In the genomic region with DNA sequence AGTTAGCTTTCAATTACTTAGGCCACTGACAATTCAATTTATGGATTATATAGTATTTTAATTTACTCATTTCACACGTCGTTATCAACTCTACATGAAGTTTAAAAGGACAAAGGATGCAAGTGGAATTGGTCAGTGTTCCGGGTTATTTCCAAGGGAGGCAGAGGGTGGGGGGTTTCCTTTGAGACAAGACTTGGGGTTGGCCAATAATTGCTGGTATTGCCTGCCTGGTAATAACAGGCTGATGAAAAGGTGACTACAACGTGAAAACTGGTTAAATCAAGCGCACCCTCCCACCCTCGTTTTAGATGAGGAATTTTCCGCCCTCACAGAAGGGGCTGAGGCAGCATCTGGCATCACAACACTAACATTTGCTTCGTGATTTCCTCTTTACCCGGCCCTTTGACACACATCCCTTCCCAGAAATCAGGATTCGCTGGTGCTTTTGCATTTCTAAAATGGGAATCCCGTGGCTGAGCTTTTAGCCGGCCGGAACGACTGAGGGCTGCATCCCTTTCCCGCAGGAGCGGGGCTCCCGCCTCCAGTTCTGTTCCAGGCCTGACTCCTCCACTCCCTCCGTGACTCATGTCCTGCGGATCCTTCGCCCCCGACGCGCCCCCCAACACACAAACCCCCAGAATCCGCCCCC, we compare ENCODE assay signal across 8 cellular contexts. TPM values are rescaled to one million over a fixed set of nuclear protein-coding genes. Genes with fewer than 3 reads are reported as not detected.
DNase-seq lines count a peak whose midpoint lies in the region; ATAC-seq and TF ChIP-seq lines count a peak whose summit lies in the region.

No MANE protein-coding gene starts in this region.

- TF ChIP-seq CTCF in CD4-positive, alpha-beta T cell (IDR thresholded peaks at IDR 0.05) = no peak
- no peak for TF ChIP-seq CTCF in testis (IDR thresholded peaks at IDR 0.05)

- POLR2A ChIA-PET in CD4-positive, alpha-beta T cell (lab: Charles Lee) = interaction anchor here (1.0 to 8.3 kb wide), 8 partner anchors 7 to 183 kb away, joined by 3 to 164 read pairs (median 16); a partner anchor contains a TSS

- H3K36me3 ChIP-seq in HUES48 (ENCODE audit: control insufficient read depth, insufficient read depth, low read length) (peaks cover 24% of the 10 kb centered on the region), testis (ENCODE audit: low read depth, missing control alignments) (no peaks in the 10 kb centered on the region)
- H3K36me3 ChIP-seq in effector memory CD4-positive, alpha-beta T cell (ENCODE audit: control insufficient read depth, insufficient read depth, low read length) = peaks cover 22% of the 10 kb centered on the region

- intact Hi-C loops in CD4-positive, alpha-beta T cell (cut with DNase I, micrococcal nuclease) = loop anchor here in 1 of 2 experiments (2.0 kb wide), 1 partner anchor 66 kb away; no protein-coding TSS in a partner anchor
- intact Hi-C loops in testis (cut with DNase I; ENCODE audit: low total_unique reads) = no loop called here

- CTCF ChIA-PET in CD4-positive, alpha-beta T cell (lab: Charles Lee) = interaction anchor here (5.3 to 8.8 kb wide), 4 partner anchors 40 to 149 kb away, joined by 32 to 123 read pairs (median 116); no protein-coding TSS in a partner anchor

- peak overlapping the region; percentile 90 for H3K27ac Mint-ChIP-seq in CD4-positive, alpha-beta T cell
- peak overlapping the region; percentile 99 for H3K27ac Mint-ChIP-seq in T-helper 17 cell

- H3K27me3 ChIP-seq in CD4-positive, alpha-beta T cell (ENCODE audit: control insufficient read depth, insufficient read depth, low read length) = no peaks in the 10 kb centered on the region
- H3K27me3 ChIP-seq in HUES48 (ENCODE audit: control insufficient read depth, insufficient read depth, low read length) (0 out of 2 replicates have a peak, but pooled peaks cover 3% of the 10 kb centered on the region), testis (no peaks in the 10 kb centered on the region)
- H3K27me3 ChIP-seq in effector memory CD4-positive, alpha-beta T cell (replicated peaks; ENCODE audit: control insufficient read depth, insufficient read depth, low read length, poor library complexity, severe bottlenecking) = no peaks in the 10 kb centered on the region

- ATAC-seq in CD4-positive, alpha-beta T cell (ENCODE audit: poor library complexity) = no peak
- no peak for ATAC-seq in T-helper 17 cell
- ATAC-seq in HG02763 (IDR thresholded peaks at IDR 0.05; ENCODE audit: unreplicated experiment) = no peak
- ATAC-seq in HG03565 (IDR thresholded peaks at IDR 0.05; ENCODE audit: unreplicated experiment) = no peak

- H3K27ac ChIP-seq in CD4-positive, alpha-beta T cell (ENCODE audit: low read depth, low read length) = peak overlapping the region; percentile 70
- H3K27ac ChIP-seq in HUES48 (ENCODE audit: low read depth, low read length) (peak overlapping the region; percentile 99), testis (peak overlapping the region; percentile 92 to 96)
- peak overlapping the region; percentile 84 for H3K27ac ChIP-seq in effector memory CD4-positive, alpha-beta T cell (ENCODE audit: insufficient read depth, low read length, poor library complexity, severe bottlenecking)

- peaks cover 36% of the 10 kb centered on the region for H3K4me1 Mint-ChIP-seq in CD4-positive, alpha-beta T cell (ENCODE audit: low read depth)
- peaks cover 37% of the 10 kb centered on the region for H3K4me1 Mint-ChIP-seq in T-helper 17 cell

- no peaks in the 10 kb centered on the region for H3K9me3 ChIP-seq in CD4-positive, alpha-beta T cell (ENCODE audit: control insufficient read depth, low read length)
- H3K9me3 ChIP-seq in HUES48 (ENCODE audit: control insufficient read depth, insufficient read depth, low read length) (no peaks in the 10 kb centered on the region), T-helper 17 cell (ENCODE audit: control insufficient read depth, low read length, poor library complexity, severe bottlenecking) (no peaks in the 10 kb centered on the region), testis (no peaks in the 10 kb centered on the region)
- H3K9me3 ChIP-seq in effector memory CD4-positive, alpha-beta T cell (ENCODE audit: control insufficient read depth, low read length) = no peaks in the 10 kb centered on the region

- no peaks in the 10 kb centered on the region for H3K27me3 Mint-ChIP-seq in CD4-positive, alpha-beta T cell
- no peaks in the 10 kb centered on the region for H3K27me3 Mint-ChIP-seq in T-helper 17 cell

- peak overlapping the region; percentile 76 for H3K9ac ChIP-seq in HUES48 (ENCODE audit: low read depth, low read length)

- no peak for TF ChIP-seq POLR2A in testis (IDR thresholded peaks at IDR 0.05)

- H3K4me1 ChIP-seq in HUES48 (ENCODE audit: control insufficient read depth, insufficient read depth, low read length) (peaks cover 23% of the 10 kb centered on the region), testis (peaks cover 17% of the 10 kb centered on the region)
- H3K4me1 ChIP-seq in effector memory CD4-positive, alpha-beta T cell (ENCODE audit: control insufficient read depth, insufficient read depth, low read length, poor library complexity, severe bottlenecking) = peaks cover 16% of the 10 kb centered on the region

- peak overlapping the region; percentile 95 for H3K4me3 Mint-ChIP-seq in CD4-positive, alpha-beta T cell
- H3K4me3 Mint-ChIP-seq in T-helper 17 cell = peak overlapping the region; percentile 96

- peak overlapping the region; percentile 80 for H3K4me3 ChIP-seq in HUES48 (ENCODE audit: low read depth, low read length)
- peak overlapping the region; percentile 57 for H3K4me3 ChIP-seq in effector memory CD4-positive, alpha-beta T cell (ENCODE audit: insufficient read depth, low read depth, low read length, poor library complexity, severe bottlenecking)
- peak overlapping the region; percentile 73 to 82 for H3K4me3 ChIP-seq in testis

- no peaks in the 10 kb centered on the region for H3K9me3 Mint-ChIP-seq in CD4-positive, alpha-beta T cell

- peak in 3 of 10 experiments; percentile 12 to 33 (median 19) for DNase-seq in CD4-positive, alpha-beta T cell
- DNase-seq in T-helper 17 cell (no peak), midbrain (lab: John Stamatoyannopoulos, UW) (peak; percentile 56), testis (peak; percentile 26)
- no peak for DNase-seq in effector memory CD4-positive, alpha-beta T cell

- peaks cover 35% of the 10 kb centered on the region for H3K36me3 Mint-ChIP-seq in CD4-positive, alpha-beta T cell (ENCODE audit: low read depth)
- peaks cover 14% of the 10 kb centered on the region for H3K36me3 Mint-ChIP-seq in T-helper 17 cell (ENCODE audit: low read depth)

- 2 to 3% methylated on average over 18 to 24 of the region's 24 CpGs for WGBS in testis, 2 donors

RNA-seq across cellular contexts. Expression of a gene that starts 1.0 kb away (rescaled TPM):
- 100 to 1,000 TPM; 175 to 183 TPM for total RNA-seq in CD4-positive, alpha-beta T cell
- total RNA-seq in T-helper 17 cell (100 to 1,000 TPM; 210 to 310 TPM), testis (10 to 100 TPM; 20.4 to 30.8 TPM)
- 28.0 TPM for polyA plus RNA-seq in testis (ENCODE audit: insufficient read depth, low read depth, low replicate concordance)

Comparison
In these comparisons a context has a peak if more than half of its experiments do, and no peak if none do; other contexts are left out.
1. DNase-seq: peak in midbrain (single experiment) and testis (single experiment); none in T-helper 17 cell (0 of 3) and effector memory CD4-positive, alpha-beta T cell (0 of 3).
2. RNA of a gene that starts 1.0 kb away (total RNA-seq): 210 to 310 TPM in T-helper 17 cell and 175 to 183 TPM in CD4-positive, alpha-beta T cell; 20.4 to 30.8 TPM in testis; every median in the first group is over 4 times any median in the second.
3. Peak in every context shown above with its lines, with median percentiles within 50 percentile points of each other: H3K27ac ChIP-seq and H3K4me3 ChIP-seq.